ENCODE assay signal across 28 cellular contexts in the genomic region with DNA sequence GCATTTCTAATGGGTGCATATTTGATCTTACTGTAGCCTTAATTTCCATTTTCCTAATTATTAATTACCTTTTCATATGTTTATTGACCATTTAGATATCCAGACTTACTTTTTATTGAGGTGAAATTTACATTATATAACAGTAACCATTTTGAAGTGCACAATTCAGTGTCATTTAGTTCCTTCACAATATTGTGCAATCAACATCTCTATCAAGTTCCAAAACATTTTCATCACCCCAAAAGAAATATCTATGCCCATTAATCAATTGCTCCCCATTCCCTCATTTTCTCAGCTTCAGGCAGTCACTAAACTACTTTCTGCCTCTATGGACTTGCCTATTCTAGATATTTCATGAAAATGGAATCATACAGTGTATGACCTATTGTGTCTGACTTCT. TPM values are rescaled to one million over a fixed set of nuclear protein-coding genes. Genes with fewer than 3 reads are reported as not detected.
"Had no signal": no experiment of that assay in that cellular context is flagged by ENCODE, and none has a peak within 500 bp of the region (broad histone marks: within the 10 kb centered on the region; RNA-seq: fewer than 3 reads in every experiment).

No MANE protein-coding gene starts in this region.

- H3K36me3 ChIP-seq: esophagus squamous epithelium, gastrocnemius medialis, lower lobe of right lung had no signal

- FAIRE-seq: colon, endometrium, islet of Langerhans, keratinocyte had no signal

- ATAC-seq: effector memory CD8-positive, alpha-beta T cell; esophagus mucosa; gastrocnemius medialis; heart right ventricle; left colon; left lobe of liver; left ventricle myocardium superior; lower lobe of right lung; mucosa of descending colon had no signal

- H3K9me3 ChIP-seq: esophagus squamous epithelium, gastrocnemius medialis, heart right ventricle, lower lobe of right lung, mucosa of descending colon had no signal

- H3K27ac ChIP-seq: coronary artery, dorsolateral prefrontal cortex, epithelial cell of prostate, esophagus squamous epithelium, gastrocnemius medialis, lower lobe of right lung had no signal

- H3K4me3 ChIP-seq: coronary artery, dorsolateral prefrontal cortex, esophagus squamous epithelium, gastrocnemius medialis, heart right ventricle, lower lobe of right lung, mucosa of descending colon had no signal

- DNase-seq: dermis blood vessel endothelial cell; dorsolateral prefrontal cortex; effector CD8-positive, alpha-beta T cell; effector memory CD8-positive, alpha-beta T cell; erythroblast; esophagus squamous epithelium; foreskin fibroblast; foreskin melanocyte; gastrocnemius medialis; glutamatergic neuron; head of caudate nucleus; heart right ventricle; hippocampal formation; left colon; left ventricle myocardium superior; lower lobe of right lung; mesenchymal stem cell; mucosa of descending colon; naive B cell had no signal

RNA-seq across cellular contexts. Expression of gene COL15A1, which starts 5.9 kb away (rescaled TPM):
- total RNA-seq: lung microvascular endothelial cell had no signal
- polyA plus RNA-seq: keratinocyte had no signal
